8 cellular contexts compared by ENCODE assay signal in the genomic region with DNA sequence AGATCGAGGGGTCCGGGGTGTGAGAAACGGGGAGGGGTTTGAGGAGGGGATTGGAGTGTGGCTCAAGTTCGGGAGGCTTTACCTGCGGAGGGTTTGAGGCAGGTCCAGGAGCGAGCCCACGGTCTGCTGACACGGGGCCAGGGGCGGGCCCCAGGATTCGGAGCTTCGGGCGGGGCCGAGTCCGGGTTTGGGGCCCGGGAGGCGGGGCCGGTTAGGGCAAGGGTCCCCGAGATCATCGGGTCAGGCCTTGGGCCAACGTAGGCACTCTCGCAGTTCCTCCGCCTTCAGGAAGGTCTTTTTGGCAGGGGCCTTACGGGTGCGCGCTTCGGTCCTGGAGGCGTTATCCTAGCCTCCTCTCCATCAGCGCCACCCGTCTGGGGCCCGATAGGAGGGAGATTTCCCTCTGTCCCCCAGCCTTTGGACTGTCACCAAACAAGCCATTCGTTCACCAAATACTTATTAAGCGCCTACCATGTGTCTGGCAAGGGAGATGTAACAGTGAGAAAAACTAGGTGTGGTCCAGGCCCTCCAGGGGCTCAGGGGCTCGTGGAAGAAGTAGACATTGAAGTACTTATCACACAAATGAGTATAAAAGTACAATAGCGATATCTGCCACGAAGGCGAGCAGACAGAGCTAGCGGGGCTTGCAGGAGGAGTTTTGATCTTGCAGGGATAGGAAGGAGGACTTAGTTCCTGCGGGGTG.
DNase-seq lines count a peak whose midpoint lies in the region; ATAC-seq, FAIRE-seq and TF ChIP-seq lines count a peak whose summit lies in the region.
"Not testable (repeated sequence)": the region's sequence is repeated elsewhere in the genome, so short reads cannot be mapped to it uniquely, and the experiment has no call there.

No MANE protein-coding gene starts in this region.

- H3K27ac Mint-ChIP-seq in CD14-positive monocyte: peak overlapping the region; percentile 94 to 99 (median 97)
- not testable (repeated sequence) for H3K27ac Mint-ChIP-seq in astrocyte (ENCODE audit: unreplicated experiment)

- H2AK9ac ChIP-seq in IMR-90 (replicated peaks; ENCODE audit: low read depth, low read length, poor library complexity): not testable (repeated sequence)

- not testable (repeated sequence) for DNase-seq in CD14-positive monocyte (ENCODE audit: low spot score); IMR-90; astrocyte (ENCODE audit: low read depth); right lobe of liver; pancreas

- H2BK20ac ChIP-seq in IMR-90 (ENCODE audit: low read depth, low read length): not testable (repeated sequence)

- H3K9ac ChIP-seq in IMR-90 (ENCODE audit: low read depth, low read length): not testable (repeated sequence)
- peak overlapping the region; percentile 72 for H3K9ac ChIP-seq in astrocyte (ENCODE audit: low read length)

- not testable (repeated sequence) for H4K91ac ChIP-seq in IMR-90 (ENCODE audit: insufficient read depth, low read depth, low read length)

- not testable (repeated sequence) for H3K79me2 ChIP-seq in astrocyte (ENCODE audit: insufficient read depth, low read length)

- not testable (repeated sequence) for H3K56ac ChIP-seq in IMR-90 (ENCODE audit: extremely low read depth, insufficient read depth, low read length)

- intact Hi-C loops in CD14-positive monocyte (cut with micrococcal nuclease); IMR-90 (cut with micrococcal nuclease); right lobe of liver (cut with DNase I); pancreas (cut with DNase I): not testable (repeated sequence)

- in situ Hi-C loops in IMR-90 (cut with MboI; ENCODE audit: low sequenced_read_pairs): not testable (repeated sequence)

- peak overlapping the region; percentile 83 to 93 for H3K4me3 Mint-ChIP-seq in CD14-positive monocyte
- peak overlapping the region; percentile 96 for H3K4me3 Mint-ChIP-seq in astrocyte (ENCODE audit: unreplicated experiment)

- not testable (repeated sequence) for H3K9me3 Mint-ChIP-seq in CD14-positive monocyte; astrocyte (ENCODE audit: unreplicated experiment)

- peaks cover 14% of the 10 kb centered on the region for H3K4me1 Mint-ChIP-seq in CD14-positive monocyte
- H3K4me1 Mint-ChIP-seq in astrocyte (ENCODE audit: low read depth, unreplicated experiment): not testable (repeated sequence)

- H3K27me3 ChIP-seq in IMR-90 (ENCODE audit: control insufficient read depth, insufficient read depth, low read length); astrocyte (ENCODE audit: insufficient read depth, low read length); esophagus (ENCODE audit: control insufficient read depth in 1 of 2, insufficient read depth in 2 of 2, low read length in 2 of 2); right lobe of liver; pancreas; thymus (ENCODE audit: control insufficient read depth, insufficient read depth): not testable (repeated sequence)

- H3K9me3 ChIP-seq in IMR-90 (ENCODE audit: control insufficient read depth, insufficient read depth, low read length); astrocyte (ENCODE audit: insufficient read depth, low read depth, low read length); esophagus (ENCODE audit: control insufficient read depth in 2 of 2, insufficient read depth in 1 of 2, low read depth in 1 of 2, low read length in 1 of 2); right lobe of liver; pancreas; thymus (ENCODE audit: control insufficient read depth): not testable (repeated sequence)

- peaks cover 6 to 35% (median 15%) of the 10 kb centered on the region in 3 donors for H3K27me3 Mint-ChIP-seq in CD14-positive monocyte (ENCODE audit: low read depth in 3 of 3)
- H3K27me3 Mint-ChIP-seq in astrocyte (ENCODE audit: low read depth, unreplicated experiment): not testable (repeated sequence)

- not testable (repeated sequence) for H3K23ac ChIP-seq in IMR-90 (ENCODE audit: low read depth, low read length)

- H2AK5ac ChIP-seq in IMR-90 (ENCODE audit: low read depth, low read length): not testable (repeated sequence)

- not testable (repeated sequence) for ATAC-seq in IMR-90 (ENCODE audit: low read depth); right lobe of liver; pancreas

- POLR2A ChIA-PET in IMR-90 (lab: Charles Lee; ENCODE audit: unreplicated experiment): not testable (repeated sequence)

- not testable (repeated sequence) for H2BK5ac ChIP-seq in IMR-90 (ENCODE audit: low read depth, low read length, poor library complexity, severe bottlenecking)

- not testable (repeated sequence) for H3K79me1 ChIP-seq in IMR-90 (ENCODE audit: low read depth in 1 of 2, low read length in 2 of 2)

- TF ChIP-seq RAD21 in IMR-90 (IDR thresholded peaks at IDR 0.05; ENCODE audit: low read length): not testable (repeated sequence)

- H3K27ac ChIP-seq in IMR-90 (ENCODE audit: insufficient read depth, low read length): peak overlapping the region; percentile 52; the same call in 1 of the 2 replicates
- peak overlapping the region; percentile 60 for H3K27ac ChIP-seq in VCaP
- H3K27ac ChIP-seq in astrocyte (ENCODE audit: low read depth, low read length); thymus (ENCODE audit: low read depth): not testable (repeated sequence)
- peak overlapping the region; percentile 76 to 91 for H3K27ac ChIP-seq in esophagus (ENCODE audit: low read depth in 2 of 2, low read length in 1 of 2)
- H3K27ac ChIP-seq in right lobe of liver: peak overlapping the region in 1 of 3 donors; percentile 33
- peak overlapping the region in 2 of 4 donors; percentile 37 to 61 for H3K27ac ChIP-seq in pancreas

- H2AFZ ChIP-seq in IMR-90 (replicated peaks; ENCODE audit: low read length, poor library complexity): peak overlapping the region; percentile 76
- not testable (repeated sequence) for H2AFZ ChIP-seq in astrocyte (ENCODE audit: low read depth, low read length)

- H4K8ac ChIP-seq in IMR-90 (ENCODE audit: low read depth in 2 of 2, low read length in 2 of 2): peak overlapping the region; percentile 25 to 69; a peak in 2 of 4 replicates

- BruUV-seq in IMR-90 (replicated peaks; lab: Mats Ljungman, UMichigan): not testable (repeated sequence)

- H2BK120ac ChIP-seq in IMR-90 (ENCODE audit: low read depth, low read length): not testable (repeated sequence)

- CTCF ChIA-PET in IMR-90 (lab: Yijun Ruan, JAX): not testable (repeated sequence)

- no CpG with 5 or more reads among the region's 38 CpGs for WGBS in IMR-90 (ENCODE audit: extremely low coverage in 2 of 2, insufficient read length in 1 of 2), 2 experiments
- WGBS in esophagus, 2 donors: 4 to 14% methylated on average over 13 to 38 of the region's 38 CpGs
- WGBS in right lobe of liver (ENCODE audit: insufficient coverage, low coverage, low lambda C conversion rate, missing lambda C conversion rate): 17% methylated on average over 10 of the region's 38 CpGs
- 4 to 13% methylated on average over 23 to 38 of the region's 38 CpGs for WGBS in pancreas, 2 donors
- 9% methylated on average over 38 of the region's 38 CpGs for WGBS in thymus

- not testable (repeated sequence) for H4K20me1 ChIP-seq in IMR-90 (ENCODE audit: insufficient read depth, low read length); astrocyte (ENCODE audit: insufficient read depth, low read length)

- not testable (repeated sequence) for H4K5ac ChIP-seq in IMR-90 (ENCODE audit: low read depth, low read length)

- not testable (repeated sequence) for H3K4ac ChIP-seq in IMR-90 (ENCODE audit: low read depth, low read length)

- H3K9me1 ChIP-seq in IMR-90 (ENCODE audit: insufficient read depth, low read length): not testable (repeated sequence)

- not testable (repeated sequence) for H3K14ac ChIP-seq in IMR-90 (replicated peaks; ENCODE audit: low read depth, low read length)

- peak overlapping the region; percentile 70 for H3K4me2 ChIP-seq in IMR-90 (ENCODE audit: low read depth, low read length)
- peak overlapping the region; percentile 82 for H3K4me2 ChIP-seq in astrocyte (ENCODE audit: low read length)

- H3K18ac ChIP-seq in IMR-90 (ENCODE audit: low read depth, low read length): not testable (repeated sequence)

- H3K4me1 ChIP-seq in IMR-90 (ENCODE audit: control insufficient read depth, insufficient read depth, low read length); astrocyte (ENCODE audit: insufficient read depth, low read length); esophagus (ENCODE audit: control insufficient read depth in 2 of 2, insufficient read depth in 2 of 2, low read length in 1 of 2); right lobe of liver; pancreas; thymus (ENCODE audit: control insufficient read depth, insufficient read depth, low read length): not testable (repeated sequence)

- H3K36me3 Mint-ChIP-seq in CD14-positive monocyte; astrocyte (ENCODE audit: low read depth, unreplicated experiment): not testable (repeated sequence)

- not testable (repeated sequence) for H3K36me3 ChIP-seq in IMR-90 (ENCODE audit: control insufficient read depth, insufficient read depth, low read length); astrocyte (ENCODE audit: insufficient read depth, low read length); esophagus (ENCODE audit: control insufficient read depth in 2 of 2, insufficient read depth in 2 of 2, low read length in 1 of 2); right lobe of liver; pancreas; thymus (ENCODE audit: control insufficient read depth, insufficient read depth)

- not testable (repeated sequence) for TF ChIP-seq CTCF in CD14-positive monocyte (IDR thresholded peaks at IDR 0.05); IMR-90 (conservative IDR thresholded peaks at IDR 0.05; ENCODE audit: low read depth, low read length); VCaP (conservative IDR thresholded peaks at IDR 0.05); astrocyte (IDR thresholded peaks at IDR 0.05; ENCODE audit: insufficient read depth, low read depth, low read length); right lobe of liver (IDR thresholded peaks at IDR 0.05); pancreas (IDR thresholded peaks at IDR 0.05)

- not testable (repeated sequence) for FAIRE-seq in astrocyte (lab: Jason Lieb, UNC); pancreas (lab: Jason Lieb, UNC)

- dilution Hi-C loops in IMR-90 (cut with HindIII; ENCODE audit: low sequenced_read_pairs, unreplicated experiment): not testable (repeated sequence)

- H3K4me3 ChIP-seq in IMR-90 (ENCODE audit: insufficient read depth, low read depth, low read length) (peak overlapping the region; percentile 31), astrocyte (ENCODE audit: insufficient read depth, low read depth, low read length) (peak overlapping the region; percentile 54), esophagus (ENCODE audit: low read depth in 1 of 2, low read length in 2 of 2) (peak overlapping the region; percentile 27 to 53), right lobe of liver (peak overlapping the region; percentile 43 to 56 (median 53)), pancreas (peak overlapping the region; percentile 15 to 89 (median 22)), thymus (ENCODE audit: low read length) (peak overlapping the region; percentile 53)

- TF ChIP-seq POLR2A in IMR-90 (IDR thresholded peaks at IDR 0.05; ENCODE audit: low read depth, low read length); right lobe of liver (IDR thresholded peaks at IDR 0.05): not testable (repeated sequence)

- not testable (repeated sequence) for H2BK15ac ChIP-seq in IMR-90 (ENCODE audit: low read depth, low read length)
